27 cellular contexts compared by ENCODE assay signal in genomic region chr1:59755084-59755685, GRCh38.
"Had no signal": no experiment of that assay in that cellular context is flagged by ENCODE, and none has a peak within 500 bp of the region (broad histone marks: within the 10 kb centered on the region; RNA-seq: fewer than 3 reads in every experiment).

No MANE protein-coding gene starts in this region.

- H3K36me3 Mint-ChIP-seq: activated CD8-positive, alpha-beta memory T cell treated with anti-CD3 and anti-CD28 coated beads, Interleukin-2, amount 10 ng/mL, durations not matched to agents 7 days and 5 days; activated naive CD8-positive, alpha-beta T cell; WTC11 had no signal

- H3K4me3 ChIP-seq: cardiac muscle cell, MG63 had no signal

- H3K4me3 Mint-ChIP-seq: activated CD4-positive, alpha-beta T cell treated with anti-CD3 and anti-CD28 coated beads, Interleukin-2, amount 10 ng/mL, durations not matched to agents 24 days and 14 days; activated CD8-positive, alpha-beta memory T cell treated with anti-CD3 and anti-CD28 coated beads, Interleukin-2, amount 10 ng/mL, durations not matched to agents 7 days and 5 days; activated naive CD8-positive, alpha-beta T cell; activated T-cell treated with anti-CD3 and anti-CD28 coated beads, Interleukin-2, amount 50 U/mL, for 24 hours; activated T-helper 1 cell treated with anti-CD3 and anti-CD28 coated beads, Interleukin-12 subunit alpha, Interleukin-12 subunit beta, Interleukin-2, Interleukin-4 antibody, amounts not matched to agents 30 ng/mL and 10 ng/mL and 1 ng/mL, durations not matched to agents 14 hours and 24 hours and 36 hours; T-helper 1 cell treated with Interleukin-12 subunit alpha and Interleukin-12 subunit beta and Interleukin-4 antibody, amounts not matched to agents 30 μg/mL and 1 μg/mL, for 36 hours; WTC11 had no signal

- H3K27me3 ChIP-seq: brain microvascular endothelial cell, cardiac muscle cell, MG63 had no signal

- ATAC-seq: activated CD8-positive, alpha-beta memory T cell treated with anti-CD3 and anti-CD28 coated beads, Interleukin-2, amount 10 ng/mL, durations not matched to agents 7 days and 5 days; Panc1; Right ventricle myocardium inferior; WTC11 had no signal

- H3K27ac ChIP-seq: brain microvascular endothelial cell, cardiac muscle cell had no signal

- DNase-seq: activated CD4-positive, alpha-beta T cell treated with anti-CD3 and anti-CD28 coated beads, Interleukin-2, amount 10 ng/mL, durations not matched to agents 24 days and 14 days; activated CD4-positive, alpha-beta T cell treated with anti-CD3 and anti-CD28 coated beads, Interleukin-2, amount 50 U/mL, for 48 hours; activated CD4-positive, CD25-positive, alpha-beta regulatory T cell treated with anti-CD3 and anti-CD28 coated beads, Interleukin-2, amount 50 U/mL, for 72 hours; activated CD8-positive, alpha-beta memory T cell treated with anti-CD3 and anti-CD28 coated beads, Interleukin-2, amount 10 ng/mL, durations not matched to agents 7 days and 5 days; activated effector memory CD4-positive, alpha-beta T cell treated with Interleukin-2 at 50 U/mL for 16 hours; activated naive CD4-positive, alpha-beta T cell treated with Interleukin-2 at 50 U/mL for 16 hours; activated T-cell treated with anti-CD3 and anti-CD28 coated beads, Interleukin-2, amount 50 U/mL, for 24 hours; brain microvascular endothelial cell; MG63; MV-4-11; NCI-H1092 treated with DMSO at 0.1 percent for 48 hours; NCI-H1417 treated with DMSO at 0.1 percent for 48 hours; NCI-H1694; NCI-H2029 treated with DMSO at 0.1 percent for 48 hours; NCI-H345; NCI-H510A; NCI-H526 treated with DMSO at 0.1 percent for 48 hours; NK-92 treated with Interleukin-12 subunit alpha and Interleukin-12 subunit beta, amount 100 ng/mL, for 24 hours; OCI-M1; RPMI8226 had no signal

- H3K36me3 ChIP-seq: brain microvascular endothelial cell, cardiac muscle cell, MG63 had no signal

- H3K27ac Mint-ChIP-seq: activated CD4-positive, alpha-beta T cell treated with anti-CD3 and anti-CD28 coated beads, Interleukin-2, amount 10 ng/mL, durations not matched to agents 24 days and 14 days; activated CD8-positive, alpha-beta memory T cell treated with anti-CD3 and anti-CD28 coated beads, Interleukin-2, amount 10 ng/mL, durations not matched to agents 7 days and 5 days; activated naive CD8-positive, alpha-beta T cell; activated T-cell treated with anti-CD3 and anti-CD28 coated beads, Interleukin-2, amount 50 U/mL, for 24 hours; activated T-helper 1 cell treated with anti-CD3 and anti-CD28 coated beads, Interleukin-12 subunit alpha, Interleukin-12 subunit beta, Interleukin-2, Interleukin-4 antibody, amounts not matched to agents 30 ng/mL and 10 ng/mL and 1 ng/mL, durations not matched to agents 14 hours and 24 hours and 36 hours; T-helper 1 cell treated with Interleukin-12 subunit alpha and Interleukin-12 subunit beta and Interleukin-4 antibody, amounts not matched to agents 30 μg/mL and 1 μg/mL, for 36 hours; WTC11 had no signal

- H3K9me3 Mint-ChIP-seq: activated CD4-positive, alpha-beta T cell treated with anti-CD3 and anti-CD28 coated beads, Interleukin-2, amount 10 ng/mL, durations not matched to agents 24 days and 14 days; activated T-cell treated with anti-CD3 and anti-CD28 coated beads, Interleukin-2, amount 50 U/mL, for 24 hours; activated T-helper 1 cell treated with anti-CD3 and anti-CD28 coated beads, Interleukin-12 subunit alpha, Interleukin-12 subunit beta, Interleukin-2, Interleukin-4 antibody, amounts not matched to agents 30 ng/mL and 10 ng/mL and 1 ng/mL, durations not matched to agents 14 hours and 24 hours and 36 hours; T-helper 1 cell treated with Interleukin-12 subunit alpha and Interleukin-12 subunit beta and Interleukin-4 antibody, amounts not matched to agents 30 μg/mL and 1 μg/mL, for 36 hours; WTC11 had no signal

- H3K27me3 Mint-ChIP-seq: activated CD4-positive, alpha-beta T cell treated with anti-CD3 and anti-CD28 coated beads, Interleukin-2, amount 10 ng/mL, durations not matched to agents 24 days and 14 days; activated CD8-positive, alpha-beta memory T cell treated with anti-CD3 and anti-CD28 coated beads, Interleukin-2, amount 10 ng/mL, durations not matched to agents 7 days and 5 days; activated naive CD8-positive, alpha-beta T cell; activated T-cell treated with anti-CD3 and anti-CD28 coated beads, Interleukin-2, amount 50 U/mL, for 24 hours had no signal

- H3K9me3 ChIP-seq: MG63 had no signal
